Comparison of ENCODE assay signal across 18 cellular contexts in the genomic region with DNA sequence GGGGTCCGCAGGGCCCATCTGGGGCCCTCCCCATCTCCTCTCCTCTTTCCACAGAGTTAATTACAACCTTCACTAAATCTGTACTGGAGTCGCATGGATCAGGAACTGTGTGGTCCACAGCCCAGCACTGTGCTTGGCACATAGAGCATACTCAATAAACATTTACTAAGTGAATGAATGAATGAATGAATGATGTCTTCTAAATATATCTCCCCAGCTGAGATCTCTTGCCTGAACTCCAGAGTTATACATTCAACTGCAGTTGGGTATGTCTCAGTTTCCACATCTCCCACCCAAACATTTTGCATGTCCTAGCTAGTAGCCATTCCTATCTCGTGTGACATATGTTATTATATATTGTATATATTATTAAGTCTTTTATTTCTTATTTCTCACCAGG.
"Had no signal": no experiment of that assay in that cellular context is flagged by ENCODE, and none has a peak within 500 bp of the region (broad histone marks: within the 10 kb centered on the region; RNA-seq: fewer than 3 reads in every experiment).

No MANE protein-coding gene starts in this region.

- H3K36me3 ChIP-seq: breast epithelium, Peyer's patch, SJCRH30 had no signal

- DNase-seq: activated CD4-positive, alpha-beta T cell treated with anti-CD3 and anti-CD28 coated beads for 4 hours; activated effector memory CD4-positive, alpha-beta T cell treated with Interleukin-2 at 50 U/mL for 16 hours; activated naive CD4-positive, alpha-beta T cell; aorta; NCI-H1048; NCI-H1417; NCI-H1930; NCI-H2171; NCI-H2227 treated with DMSO at 0.1 percent for 48 hours; NCI-H526; NCI-H774; Right ventricle myocardium superior; SJCRH30; SK-N-SH; SW 1271 had no signal

- H3K9me2 ChIP-seq: SK-N-SH had no signal

- H3K9ac ChIP-seq: SK-N-SH had no signal

- H3K4me1 ChIP-seq: breast epithelium, SJCRH30 had no signal

- H3K27me3 ChIP-seq: breast epithelium, Peyer's patch, SJCRH30 had no signal

- H3K27ac ChIP-seq: breast epithelium, RWPE1, SJCRH30 had no signal

- H3K4me3 ChIP-seq: breast epithelium, Peyer's patch, SJCRH30 had no signal

- H3K9me3 ChIP-seq: breast epithelium, Peyer's patch, SJCRH30, SK-N-SH had no signal

- H3K4me2 ChIP-seq: SK-N-SH had no signal
